ENCODE assay signal across 17 cellular contexts in the genomic region with DNA sequence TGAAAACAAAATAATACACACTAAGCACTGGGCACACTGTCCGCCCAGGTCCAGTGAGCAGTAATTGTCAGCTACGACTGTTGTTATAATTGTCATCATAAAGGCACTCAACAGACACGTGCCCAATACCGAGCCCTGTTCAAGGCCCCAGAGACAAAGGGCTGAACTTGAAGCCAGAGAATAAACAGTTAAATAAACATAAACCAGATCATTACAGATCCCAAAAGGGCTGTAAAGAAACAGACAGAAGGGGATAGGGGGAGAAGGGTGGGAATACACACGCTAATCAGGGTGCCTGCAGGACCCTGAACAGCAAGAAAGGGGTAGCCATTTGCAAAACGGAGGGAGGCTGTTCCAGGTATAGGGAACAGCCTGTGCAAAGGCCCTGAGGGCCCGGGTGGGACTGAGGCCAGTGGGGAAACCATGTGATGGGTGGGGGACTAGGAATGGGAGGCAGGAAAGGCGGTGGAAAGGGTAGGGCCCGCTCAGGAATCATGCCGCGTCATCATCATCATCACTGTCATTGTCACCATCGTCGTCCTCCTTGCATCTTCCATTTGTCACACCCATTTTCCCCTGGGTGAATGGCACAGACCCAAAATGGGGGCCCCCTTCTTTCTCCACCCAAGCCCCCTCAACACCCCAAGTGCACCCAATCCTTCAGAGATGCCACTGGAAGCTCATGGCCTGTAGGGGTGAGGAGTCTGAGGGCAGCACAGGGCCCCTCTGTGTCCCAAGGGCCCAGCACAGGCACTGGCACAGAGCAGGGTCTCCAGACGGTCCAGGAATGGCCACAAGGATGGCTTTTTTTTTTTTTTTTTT. TPM values are rescaled to one million over a fixed set of nuclear protein-coding genes. Genes with fewer than 3 reads are reported as not detected.
DNase-seq lines count a peak whose midpoint lies in the region; ATAC-seq and TF ChIP-seq lines count a peak whose summit lies in the region.
"Had no signal": no experiment of that assay in that cellular context is flagged by ENCODE, and none has a peak within 500 bp of the region (broad histone marks: within the 10 kb centered on the region; RNA-seq: fewer than 3 reads in every experiment).

No MANE protein-coding gene starts in this region.

- in situ Hi-C loops in gastrocnemius medialis (cut with MboI; ENCODE audit: low sequenced_read_pairs in 4 of 4), result no loop called here

- H3K27me3 ChIP-seq in right cardiac atrium (ENCODE audit: control insufficient read depth, insufficient read depth) (no peaks in the 10 kb centered on the region), gastrocnemius medialis (peaks cover 20 to 30% (median 26%) of the 10 kb centered on the region in 3 donors)
- H3K27me3 ChIP-seq: suprapubic skin had no signal

- no peak overlapping the region for H3K4me3 Mint-ChIP-seq in T-helper 2 cell treated with Interferon-gamma antibody and Interleukin-4, amounts not matched to agents 5 μg/mL and 100 μg/mL, for 36 hours

- H3K9me3 ChIP-seq in SK-N-MC (ENCODE audit: low read depth, low read length) (no peaks in the 10 kb centered on the region), right cardiac atrium (ENCODE audit: control insufficient read depth, low read length) (no peaks in the 10 kb centered on the region), gastrocnemius medialis (no peaks in the 10 kb centered on the region)
- H3K9me3 ChIP-seq: suprapubic skin had no signal

- no peaks in the 10 kb centered on the region for H3K9me3 Mint-ChIP-seq in T-helper 2 cell treated with Interferon-gamma antibody and Interleukin-4, amounts not matched to agents 5 μg/mL and 100 μg/mL, for 36 hours

- H3K4me1 Mint-ChIP-seq in T-helper 2 cell treated with Interferon-gamma antibody and Interleukin-4, amounts not matched to agents 5 μg/mL and 100 μg/mL, for 36 hours (ENCODE audit: low read depth), result peaks cover 26% of the 10 kb centered on the region

- H3K27ac ChIP-seq in SK-N-MC (peak overlapping the region; percentile 30), right cardiac atrium (ENCODE audit: low read length) (peak overlapping the region; percentile 53), gastrocnemius medialis (peak overlapping the region in 3 of 4 donors; percentile 33 to 46 (median 34))
- H3K27ac ChIP-seq: suprapubic skin had no signal

- H3K4me1 ChIP-seq in right cardiac atrium (ENCODE audit: control insufficient read depth, insufficient read depth, low read length) (peaks cover 29% of the 10 kb centered on the region), gastrocnemius medialis (peaks cover 22 to 40% of the 10 kb centered on the region in 2 donors)

- H3K9ac ChIP-seq in SK-N-MC (ENCODE audit: insufficient read length), result no peak overlapping the region

- H3K36me3 Mint-ChIP-seq in T-helper 2 cell treated with Interferon-gamma antibody and Interleukin-4, amounts not matched to agents 5 μg/mL and 100 μg/mL, for 36 hours (ENCODE audit: low read depth), result peaks cover 31% of the 10 kb centered on the region

- TF ChIP-seq POLR2A in gastrocnemius medialis (IDR thresholded peaks at IDR 0.05), result no peak

- intact Hi-C loops in right cardiac atrium (cut with DNase I) (loop anchor here in 1 of 4 donors (10.0 kb wide), 1 partner anchor 68 kb away; a partner anchor contains a TSS), gastrocnemius medialis (cut with DNase I; ENCODE audit: low total_unique reads) (no loop called here), left colon (cut with DNase I, micrococcal nuclease) (no loop called here)

- TF ChIP-seq CTCF in gastrocnemius medialis (IDR thresholded peaks at IDR 0.05 in 4 of 5, conservative IDR thresholded peaks at IDR 0.05 in 1 of 5), result no peak

- H3K36me3 ChIP-seq in SK-N-MC (ENCODE audit: insufficient read depth, low read length) (peaks cover 73% of the 10 kb centered on the region), gastrocnemius medialis (peaks cover 0 to 9% of the 10 kb centered on the region in 2 donors)

- ATAC-seq in right cardiac atrium (no peak), gastrocnemius medialis (no peak), left colon (no peak)

- no peak overlapping the region for H3K4me3 ChIP-seq in SK-N-MC
- no peak overlapping the region for H3K4me3 ChIP-seq in right cardiac atrium (ENCODE audit: low read length)
- no peak overlapping the region for H3K4me3 ChIP-seq in gastrocnemius medialis
- H3K4me3 ChIP-seq: suprapubic skin had no signal

- 75% methylated on average over 14 of the region's 14 CpGs for WGBS in right cardiac atrium

- H3K27me3 Mint-ChIP-seq in T-helper 2 cell treated with Interferon-gamma antibody and Interleukin-4, amounts not matched to agents 5 μg/mL and 100 μg/mL, for 36 hours (ENCODE audit: low read depth), result no peaks in the 10 kb centered on the region

- peak overlapping the region; percentile 23 for H3K27ac Mint-ChIP-seq in T-helper 2 cell treated with Interferon-gamma antibody and Interleukin-4, amounts not matched to agents 5 μg/mL and 100 μg/mL, for 36 hours

- no peak for DNase-seq in T-helper 2 cell treated with Interferon-gamma antibody and Interleukin-4, amounts not matched to agents 5 μg/mL and 100 μg/mL, for 36 hours (ENCODE audit: low spot score)
- no peak for DNase-seq in T-helper 2 cell
- no peak for DNase-seq in SK-N-MC (ENCODE audit: low read depth, low spot score)
- peak in 2 of 3 donors; percentile 53 to 60 for DNase-seq in right cardiac atrium
- no peak for DNase-seq in gastrocnemius medialis
- DNase-seq in HCEC 1CT, result no peak
- no peak for DNase-seq in NCI-H146 treated with DMSO at 0.1 percent for 48 hours (lab: John Stamatoyannopoulos, UW; ENCODE audit: unreplicated experiment)
- no peak for DNase-seq in left colon
- DNase-seq: NCI-H345, T1000 had no signal

RNA-seq across cellular contexts. Expression of a gene that starts 6.3 kb away (rescaled TPM):
- total RNA-seq in right cardiac atrium (10 to 100 TPM; 28.6 to 37.2 (median 35.0) TPM), gastrocnemius medialis (10 to 100 TPM; 12.4 to 22.3 (median 18.4) TPM), left colon (10 to 100 TPM; 50.2 to 50.9 TPM)
- 75.0 TPM for polyA plus RNA-seq in right cardiac atrium

RNA-seq across cellular contexts. Expression of a gene that starts 19.6 kb away (rescaled TPM):
- total RNA-seq in right cardiac atrium (not detected), gastrocnemius medialis (not detected), left colon (not detected)
- polyA plus RNA-seq in right cardiac atrium, result not detected
- total RNA-seq: A673; activated CD8-positive, alpha-beta memory T cell treated with anti-CD3 and anti-CD28 coated beads for 36 hours; glomerular endothelial cell; H7; HT1080; mesenteric fat pad; suprapubic skin had no signal

Comparison
In these comparisons a context has a peak if more than half of its experiments do, and no peak if none do; other contexts are left out.
1. DNase-seq: peak in right cardiac atrium (2 of 3); none in T-helper 2 cell treated with Interferon-gamma antibody and Interleukin-4, amounts not matched to agents 5 μg/mL and 100 μg/mL, for 36 hours (single experiment), T-helper 2 cell (0 of 5), SK-N-MC (single experiment), gastrocnemius medialis (0 of 2), HCEC 1CT (single experiment), NCI-H146 treated with DMSO at 0.1 percent for 48 hours (single experiment) and left colon (0 of 2).
2. Peak in every context shown above with its lines, with median percentiles within 50 percentile points of each other: H3K27ac ChIP-seq.